25 cellular contexts compared by ENCODE assay signal in the genomic region with DNA sequence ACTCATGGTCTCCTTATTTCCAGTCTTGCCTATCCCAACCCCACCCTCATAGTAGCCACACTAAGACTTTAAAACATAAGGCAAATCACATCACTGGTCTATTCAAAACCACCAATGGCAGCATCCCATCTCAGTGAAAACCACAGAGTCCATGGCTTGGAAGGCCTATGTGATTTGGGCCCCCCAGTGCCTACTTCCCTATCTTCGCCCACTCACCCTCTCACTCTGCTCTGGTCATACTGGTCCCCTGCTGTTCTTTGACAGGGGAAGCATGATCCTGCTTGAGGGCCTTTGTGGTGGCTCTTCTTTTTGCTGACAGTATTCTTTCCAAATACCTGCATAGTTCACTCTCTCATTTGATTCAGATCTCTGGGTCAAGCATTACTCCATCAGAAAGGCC.
"Had no signal": no experiment of that assay in that cellular context is flagged by ENCODE, and none has a peak within 500 bp of the region (broad histone marks: within the 10 kb centered on the region; RNA-seq: fewer than 3 reads in every experiment).

No MANE protein-coding gene starts in this region.

- H3K27ac Mint-ChIP-seq: activated B cell treated with CpG ODN at 0.5 μM for 24 hours; activated naive CD4-positive, alpha-beta T cell treated with anti-CD3 and anti-CD28 coated beads for 36 hours; activated naive CD8-positive, alpha-beta T cell treated with anti-CD3 and anti-CD28 coated beads for 36 hours; activated T-cell treated with anti-CD3 and anti-CD28 coated beads, Interleukin-2, amount 50 U/mL, for 72 hours; brain; naive thymus-derived CD8-positive, alpha-beta T cell had no signal

- ATAC-seq: activated T-cell treated with anti-CD3 and anti-CD28 coated beads, Interleukin-2, amount 50 U/mL, for 72 hours; left lung; lower lobe of right lung; naive thymus-derived CD8-positive, alpha-beta T cell; right cardiac atrium had no signal

- H3K36me3 ChIP-seq: colonic mucosa had no signal

- H3K4me3 Mint-ChIP-seq: activated B cell treated with CpG ODN at 0.5 μM for 24 hours; activated naive CD4-positive, alpha-beta T cell treated with anti-CD3 and anti-CD28 coated beads for 36 hours; activated naive CD8-positive, alpha-beta T cell treated with anti-CD3 and anti-CD28 coated beads for 36 hours; activated T-cell treated with anti-CD3 and anti-CD28 coated beads, Interleukin-2, amount 50 U/mL, for 72 hours; brain; naive thymus-derived CD8-positive, alpha-beta T cell; neural crest cell had no signal

- H3K9me3 ChIP-seq: adrenal gland, colonic mucosa, left lung, lower lobe of right lung, suprapubic skin, tibial artery had no signal

- DNase-seq: activated B cell treated with CpG ODN at 0.5 μM for 24 hours; activated naive CD4-positive, alpha-beta T cell treated with anti-CD3 and anti-CD28 coated beads for 36 hours; activated naive CD8-positive, alpha-beta T cell treated with anti-CD3 and anti-CD28 coated beads for 36 hours; activated T-cell treated with anti-CD3 and anti-CD28 coated beads for 4 hours; activated T-cell treated with anti-CD3 and anti-CD28 coated beads, Interleukin-2, amount 50 U/mL, for 72 hours; adrenal gland; aorta; cerebellar nuclear complex; colonic mucosa; effector CD8-positive, alpha-beta T cell; left lung; lower lobe of right lung; mesenchymal stem cell; naive thymus-derived CD8-positive, alpha-beta T cell; nucleus accumbens; posterior cingulate gyrus; right cardiac atrium; stimulated activated CD4-positive, alpha-beta T cell treated with anti-CD3 and anti-CD28 coated beads, Interleukin-15, amount 100 ng/mL, for 24 hours; stimulated activated CD4-positive, alpha-beta T cell treated with anti-CD3 and anti-CD28 coated beads, Interleukin-2, amount 100 ng/mL, for 24 hours; stimulated activated naive CD4-positive, alpha-beta T cell; tibial artery had no signal

- H3K27me3 Mint-ChIP-seq: activated B cell treated with CpG ODN at 0.5 μM for 24 hours; activated naive CD8-positive, alpha-beta T cell treated with anti-CD3 and anti-CD28 coated beads for 36 hours; brain; naive thymus-derived CD8-positive, alpha-beta T cell had no signal

- H3K9me3 Mint-ChIP-seq: activated B cell treated with CpG ODN at 0.5 μM for 24 hours; naive thymus-derived CD8-positive, alpha-beta T cell had no signal

- H3K4me3 ChIP-seq: adrenal gland, cardiac muscle cell, colonic mucosa, left lung, lower lobe of right lung, suprapubic skin, tibial artery had no signal

- H3K27me3 ChIP-seq: adrenal gland, cardiac muscle cell, colonic mucosa, left lung, suprapubic skin, tibial artery had no signal
